ENCODE assay signal across 13 cellular contexts in genomic region chr10:119461923-119462322, GRCh38.
A peak's percentile ranks its signal among the peaks of the same experiment; 100 is the strongest.
DNase-seq lines count a peak whose midpoint lies in the region; ATAC-seq, FAIRE-seq and TF ChIP-seq lines count a peak whose summit lies in the region.
"Had no signal": no experiment of that assay in that cellular context is flagged by ENCODE, and none has a peak within 500 bp of the region (broad histone marks: within the 10 kb centered on the region; RNA-seq: fewer than 3 reads in every experiment).

No MANE protein-coding gene starts in this region.

- 0 out of 2 replicates have a peak, but pooled peaks cover 4% of the 10 kb centered on the region for H3K36me3 ChIP-seq in Karpas-422 (ENCODE audit: insufficient read depth, low read length)

- no peaks in the 10 kb centered on the region for H3K9me2 ChIP-seq in Karpas-422 (replicated peaks; ENCODE audit: insufficient read depth, low read length)

- no peak overlapping the region for H3K4me2 ChIP-seq in Karpas-422 (ENCODE audit: low read depth, low read length, poor library complexity, severe bottlenecking)

- TF ChIP-seq CTCF in GM10248 (IDR thresholded peaks at IDR 0.05; ENCODE audit: control extremely low read depth, extremely low read depth, low read depth, missing control alignments) (no peak), HFFc6 (IDR thresholded peaks at IDR 0.05) (no peak)

- H3K27me3 Mint-ChIP-seq in HFFc6 (ENCODE audit: insufficient read depth), result peaks cover 12% of the 10 kb centered on the region
- peaks cover 0 to 2% (median 0%) of the 10 kb centered on the region in 5 donors for H3K27me3 Mint-ChIP-seq in naive thymus-derived CD8-positive, alpha-beta T cell
- H3K27me3 Mint-ChIP-seq in activated naive CD8-positive, alpha-beta T cell treated with anti-CD3 and anti-CD28 coated beads for 36 hours, result no peaks in the 10 kb centered on the region
- H3K27me3 Mint-ChIP-seq: activated T-cell treated with anti-CD3 and anti-CD28 coated beads, Interleukin-2, amount 50 U/mL, for 24 hours had no signal

- no peak for FAIRE-seq in urothelium cell line (lab: Jason Lieb, UNC)

- ATAC-seq in GM19351 (IDR thresholded peaks at IDR 0.05; ENCODE audit: unreplicated experiment) (peak; percentile 84), HG02852 (IDR thresholded peaks at IDR 0.05; ENCODE audit: unreplicated experiment) (peak; percentile 49)
- ATAC-seq in naive thymus-derived CD8-positive, alpha-beta T cell, result no peak
- ATAC-seq: SK-N-SH treated with all-trans-retinoic acid at 6 μM for 48 hours had no signal

- no peaks in the 10 kb centered on the region for H3K27me3 ChIP-seq in Karpas-422 (ENCODE audit: low read length)

- no peaks in the 10 kb centered on the region for H3K9me3 ChIP-seq in Karpas-422 (ENCODE audit: low read length)

- H4K20me1 ChIP-seq in Karpas-422 (ENCODE audit: insufficient read depth, low read depth, low read length), result no peaks in the 10 kb centered on the region

- no peaks in the 10 kb centered on the region for H3K79me2 ChIP-seq in Karpas-422 (ENCODE audit: low read length)

- H3K27ac Mint-ChIP-seq in HFFc6, result no peak overlapping the region
- peak overlapping the region in 2 of 10 donors; percentile 16 to 35 for H3K27ac Mint-ChIP-seq in naive thymus-derived CD8-positive, alpha-beta T cell
- H3K27ac Mint-ChIP-seq in activated naive CD8-positive, alpha-beta T cell treated with anti-CD3 and anti-CD28 coated beads for 36 hours, result no peak overlapping the region
- H3K27ac Mint-ChIP-seq: activated T-cell treated with anti-CD3 and anti-CD28 coated beads, Interleukin-2, amount 50 U/mL, for 24 hours; progenitor cell of endocrine pancreas had no signal

- H3K4me3 Mint-ChIP-seq in HFFc6, result no peak overlapping the region
- H3K4me3 Mint-ChIP-seq in naive thymus-derived CD8-positive, alpha-beta T cell, result no peak overlapping the region
- H3K4me3 Mint-ChIP-seq in activated naive CD8-positive, alpha-beta T cell treated with anti-CD3 and anti-CD28 coated beads for 36 hours, result no peak overlapping the region
- H3K4me3 Mint-ChIP-seq: activated T-cell treated with anti-CD3 and anti-CD28 coated beads, Interleukin-2, amount 50 U/mL, for 24 hours had no signal

- CTCF ChIA-PET in GM10248 (lab: Yijun Ruan, JAX), result no interaction called here

- H3K4me3 ChIP-seq in Karpas-422 (ENCODE audit: low read length), result no peak overlapping the region

- peaks cover 34% of the 10 kb centered on the region for H3K4me1 ChIP-seq in Karpas-422 (ENCODE audit: low read length)

- H3K9me3 Mint-ChIP-seq in HFFc6, result peaks cover 11% of the 10 kb centered on the region
- peaks cover 0 to 17% (median 2%) of the 10 kb centered on the region in 9 donors for H3K9me3 Mint-ChIP-seq in naive thymus-derived CD8-positive, alpha-beta T cell
- H3K9me3 Mint-ChIP-seq in activated naive CD8-positive, alpha-beta T cell treated with anti-CD3 and anti-CD28 coated beads for 36 hours, result no peaks in the 10 kb centered on the region

- H2AFZ ChIP-seq in Karpas-422 (ENCODE audit: low read length), result no peak overlapping the region

- no peak overlapping the region for H3K27ac ChIP-seq in Karpas-422 (ENCODE audit: low read length)

- peak; percentile 62 for DNase-seq in GM10248 (ENCODE audit: extremely low spot score)
- DNase-seq in Karpas-422, result peak; percentile 63
- no peak for DNase-seq in HFFc6
- no peak for DNase-seq in urothelium cell line (ENCODE audit: low spot score)
- no peak for DNase-seq in naive thymus-derived CD8-positive, alpha-beta T cell
- no peak for DNase-seq in activated naive CD8-positive, alpha-beta T cell treated with anti-CD3 and anti-CD28 coated beads for 36 hours
- DNase-seq: activated T-cell treated with anti-CD3 and anti-CD28 coated beads, Interleukin-2, amount 50 U/mL, for 24 hours; anterior cingulate cortex; NCI-H187 treated with DMSO at 0.1 percent for 48 hours had no signal

- H3K36me3 Mint-ChIP-seq in HFFc6 (ENCODE audit: low read depth), result peaks cover 11% of the 10 kb centered on the region; the same call in 1 of the 2 replicates
- peaks cover 0 to 13% (median 7%) of the 10 kb centered on the region in 3 donors for H3K36me3 Mint-ChIP-seq in naive thymus-derived CD8-positive, alpha-beta T cell
- H3K36me3 Mint-ChIP-seq in activated naive CD8-positive, alpha-beta T cell treated with anti-CD3 and anti-CD28 coated beads for 36 hours, result peaks cover 2% of the 10 kb centered on the region

- H3K4me1 Mint-ChIP-seq in HFFc6 (ENCODE audit: low read depth), result peaks cover 5% of the 10 kb centered on the region; the same call in 1 of the 2 replicates
- peaks cover 3 to 13% (median 11%) of the 10 kb centered on the region in 4 donors for H3K4me1 Mint-ChIP-seq in naive thymus-derived CD8-positive, alpha-beta T cell
- peaks cover 9% of the 10 kb centered on the region for H3K4me1 Mint-ChIP-seq in activated naive CD8-positive, alpha-beta T cell treated with anti-CD3 and anti-CD28 coated beads for 36 hours

- H3K9ac ChIP-seq in Karpas-422 (ENCODE audit: low read length), result peak overlapping the region; percentile 43; the same call in 1 of the 2 replicates

- POLR2A ChIA-PET in GM10248 (lab: Yijun Ruan, JAX), result no interaction called here
- POLR2A ChIA-PET in naive thymus-derived CD8-positive, alpha-beta T cell (lab: Charles Lee), result no interaction called here

Comparison
In these comparisons a context has a peak if more than half of its experiments do, and no peak if none do; other contexts are left out.
1. DNase-seq: peak in GM10248 (single experiment) and Karpas-422 (single experiment); none in HFFc6 (single experiment), urothelium cell line (single experiment), naive thymus-derived CD8-positive, alpha-beta T cell (0 of 10) and activated naive CD8-positive, alpha-beta T cell treated with anti-CD3 and anti-CD28 coated beads for 36 hours (single experiment).
2. ATAC-seq: peak in GM19351 (single experiment) and HG02852 (single experiment); none in naive thymus-derived CD8-positive, alpha-beta T cell (0 of 2).